Comparison of ENCODE assay signal across 20 cellular contexts in genomic region chr7:156445997-156446761, GRCh38.
DNase-seq lines count a peak whose midpoint lies in the region; ATAC-seq and TF ChIP-seq lines count a peak whose summit lies in the region.
"Had no signal": no experiment of that assay in that cellular context is flagged by ENCODE, and none has a peak within 500 bp of the region (broad histone marks: within the 10 kb centered on the region; RNA-seq: fewer than 3 reads in every experiment).

No MANE protein-coding gene starts in this region.

- H3K23ac ChIP-seq in mesenchymal stem cell (ENCODE audit: low read length in 2 of 2), result no peak overlapping the region

- TF ChIP-seq POLR2A in spleen (IDR thresholded peaks at IDR 0.05), result no peak

- H3K79me1 ChIP-seq in mesenchymal stem cell (replicated peaks; ENCODE audit: low read length, poor library complexity, severe bottlenecking), result no peaks in the 10 kb centered on the region

- peaks cover 5% of the 10 kb centered on the region for H3K9me3 ChIP-seq in mesenchymal stem cell (ENCODE audit: control insufficient read depth, low read length)
- H3K9me3 ChIP-seq in spleen, result no peaks in the 10 kb centered on the region
- H3K9me3 ChIP-seq: BE2C had no signal

- H2BK12ac ChIP-seq in mesenchymal stem cell (ENCODE audit: low read length in 2 of 2), result no peak overlapping the region

- H3K4me1 ChIP-seq in mesenchymal stem cell (ENCODE audit: control insufficient read depth, insufficient read depth, low read depth, low read length), result no peaks in the 10 kb centered on the region
- no peaks in the 10 kb centered on the region for H3K4me1 ChIP-seq in spleen
- H3K4me1 ChIP-seq: BE2C had no signal

- H2BK5ac ChIP-seq in mesenchymal stem cell (ENCODE audit: low read depth, low read length, poor library complexity, severe bottlenecking), result no peak overlapping the region

- DNase-seq in stimulated activated naive CD8-positive, alpha-beta T cell treated with anti-CD3 and anti-CD28 coated beads, Interleukin-15, Interleukin-2, amounts not matched to agents 100 U/mL and 50 U/mL, for 24 hours, result no peak
- no peak for DNase-seq in stimulated activated naive CD8-positive, alpha-beta T cell treated with anti-CD3 and anti-CD28 coated beads, Interleukin-15, amount 100 ng/mL, for 72 hours
- DNase-seq in mesenchymal stem cell (no peak), spleen (peak; percentile 63), NCI-H1417 (lab: John Stamatoyannopoulos, UW) (no peak), NCI-H510A (lab: John Stamatoyannopoulos, UW) (no peak)
- DNase-seq in activated naive CD4-positive, alpha-beta T cell treated with Interleukin-2 at 50 U/mL for 16 hours, result no peak
- DNase-seq: ACHN; BE2C; C1 segment of cervical spinal cord; CD4-positive, CD25-positive, alpha-beta regulatory T cell; CD8-positive, alpha-beta memory T cell; COR-L47; DMS 273 treated with DMSO at 0.1 percent for 48 hours; DMS53; DND-41; EL; GM23248; HCEC 1CT had no signal

- H3K4me3 ChIP-seq in mesenchymal stem cell (ENCODE audit: insufficient read depth in 1 of 2, low read depth in 1 of 2, low read length in 2 of 2) (no peak overlapping the region), spleen (no peak overlapping the region)
- H3K4me3 ChIP-seq: GM12878, GM23248 had no signal

- no peaks in the 10 kb centered on the region for H3K36me3 ChIP-seq in mesenchymal stem cell (ENCODE audit: control insufficient read depth in 1 of 2, insufficient read depth in 2 of 2, low read depth in 1 of 2, low read length in 2 of 2)
- no peaks in the 10 kb centered on the region for H3K36me3 ChIP-seq in spleen
- H3K36me3 ChIP-seq: BE2C had no signal

- H3K4ac ChIP-seq in mesenchymal stem cell (ENCODE audit: low read depth in 1 of 2, low read length in 2 of 2), result no peak overlapping the region

- no peak overlapping the region for H3K14ac ChIP-seq in mesenchymal stem cell (ENCODE audit: low read length in 2 of 2)

- intact Hi-C loops in spleen (cut with DNase I; ENCODE audit: low total_unique reads), result no loop called here

- H3K18ac ChIP-seq in mesenchymal stem cell (ENCODE audit: low read depth in 1 of 2, low read length in 2 of 2), result no peak overlapping the region

- peaks cover 13% of the 10 kb centered on the region for H3K27me3 Mint-ChIP-seq in stimulated activated naive CD8-positive, alpha-beta T cell treated with anti-CD3 and anti-CD28 coated beads, Interleukin-15, amount 100 ng/mL, for 72 hours
- H3K27me3 Mint-ChIP-seq: CD4-positive, CD25-positive, alpha-beta regulatory T cell had no signal

- H3K4me2 ChIP-seq in mesenchymal stem cell (ENCODE audit: low read length, poor library complexity, severe bottlenecking), result no peak overlapping the region

- H3K9ac ChIP-seq in mesenchymal stem cell (ENCODE audit: low read length), result no peak overlapping the region
- H3K9ac ChIP-seq: GM23248 had no signal

- WGBS in mesenchymal stem cell, result 77% methylated on average over 16 of the region's 16 CpGs
- WGBS in spleen, 5 donors, result 81 to 88% (median 83%) methylated on average over 15 to 16 of the region's 16 CpGs

- ATAC-seq in stimulated activated naive CD8-positive, alpha-beta T cell treated with anti-CD3 and anti-CD28 coated beads, Interleukin-15, Interleukin-2, amounts not matched to agents 100 U/mL and 50 U/mL, for 24 hours, result peak; percentile 9
- ATAC-seq in stimulated activated naive CD8-positive, alpha-beta T cell treated with anti-CD3 and anti-CD28 coated beads, Interleukin-15, amount 100 ng/mL, for 72 hours, result no peak
- ATAC-seq: GM12878 had no signal

- no peaks in the 10 kb centered on the region for H3K9me3 Mint-ChIP-seq in stimulated activated naive CD8-positive, alpha-beta T cell treated with anti-CD3 and anti-CD28 coated beads, Interleukin-15, amount 100 ng/mL, for 72 hours

- no peak overlapping the region for H4K8ac ChIP-seq in mesenchymal stem cell (ENCODE audit: low read length)

- H2AFZ ChIP-seq in mesenchymal stem cell (ENCODE audit: low read depth, low read length), result no peak overlapping the region
- H2AFZ ChIP-seq: GM23248 had no signal

- H3K27ac ChIP-seq in mesenchymal stem cell (ENCODE audit: low read length, poor library complexity, severe bottlenecking), result no peak overlapping the region
- no peak overlapping the region for H3K27ac ChIP-seq in spleen
- H3K27ac ChIP-seq: GM23248 had no signal

- no peak overlapping the region for H3K4me3 Mint-ChIP-seq in stimulated activated naive CD8-positive, alpha-beta T cell treated with anti-CD3 and anti-CD28 coated beads, Interleukin-15, amount 100 ng/mL, for 72 hours
- H3K4me3 Mint-ChIP-seq: CD4-positive, CD25-positive, alpha-beta regulatory T cell; CD8-positive, alpha-beta memory T cell had no signal

- no peak overlapping the region for H2AK5ac ChIP-seq in mesenchymal stem cell (ENCODE audit: low read length, severe bottlenecking)

- no peak overlapping the region for H2BK120ac ChIP-seq in mesenchymal stem cell (ENCODE audit: low read depth, low read length)

- H4K91ac ChIP-seq in mesenchymal stem cell (ENCODE audit: low read length), result peak overlapping the region; percentile 20

- TF ChIP-seq CTCF in spleen (IDR thresholded peaks at IDR 0.05 in 8 of 11, conservative IDR thresholded peaks at IDR 0.05 in 3 of 11), result no peak

- H3K27ac Mint-ChIP-seq in stimulated activated naive CD8-positive, alpha-beta T cell treated with anti-CD3 and anti-CD28 coated beads, Interleukin-15, amount 100 ng/mL, for 72 hours, result no peak overlapping the region
- H3K27ac Mint-ChIP-seq: CD8-positive, alpha-beta memory T cell had no signal

- H3K4me1 Mint-ChIP-seq in stimulated activated naive CD8-positive, alpha-beta T cell treated with anti-CD3 and anti-CD28 coated beads, Interleukin-15, amount 100 ng/mL, for 72 hours, result no peaks in the 10 kb centered on the region
- H3K4me1 Mint-ChIP-seq: CD4-positive, CD25-positive, alpha-beta regulatory T cell; CD8-positive, alpha-beta memory T cell had no signal

- H3K27me3 ChIP-seq in mesenchymal stem cell (ENCODE audit: control insufficient read depth in 1 of 2, insufficient read depth in 1 of 2, low read length in 2 of 2) (no peaks in the 10 kb centered on the region), spleen (replicated peaks in 1 of 7) (peaks cover 0 to 4% (median 0%) of the 10 kb centered on the region in 7 donors)

- H2BK15ac ChIP-seq in mesenchymal stem cell (ENCODE audit: low read depth, poor library complexity, severe bottlenecking), result no peak overlapping the region
